Comparison of ENCODE assay signal across 9 cellular contexts in the genomic region with DNA sequence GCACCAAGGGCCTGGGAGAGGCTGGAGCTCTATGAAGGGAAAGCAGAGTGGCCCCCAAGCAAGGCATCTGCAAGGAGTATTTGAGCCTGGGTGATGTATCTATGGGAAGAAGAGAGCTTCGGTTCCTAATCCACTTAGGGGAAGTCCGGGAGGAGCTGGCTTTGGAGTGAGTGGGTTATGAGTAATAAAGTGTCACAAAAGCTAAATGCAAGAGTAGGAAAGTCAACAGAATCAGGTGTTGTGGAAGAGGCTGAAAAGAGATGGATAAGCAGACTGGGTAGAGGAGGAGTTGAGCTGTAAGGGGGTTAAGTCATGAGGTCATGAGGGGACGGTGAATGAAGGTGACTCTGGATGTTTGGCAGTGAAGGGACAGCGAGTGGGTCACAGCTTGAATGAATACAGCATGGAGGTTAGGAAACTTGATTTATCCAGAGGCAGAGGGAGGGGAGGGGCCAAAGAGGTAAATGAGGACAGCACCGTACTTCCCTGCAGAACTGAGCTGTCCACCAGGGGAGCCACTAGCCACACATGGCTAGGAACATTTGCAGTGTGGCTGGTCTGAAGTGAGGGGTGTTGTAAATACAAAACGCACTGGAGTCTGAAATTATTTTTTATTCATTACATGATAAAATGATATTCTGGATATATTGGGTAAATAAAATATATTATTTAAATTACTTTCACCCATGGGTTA.
DNase-seq lines count a peak whose midpoint lies in the region; ATAC-seq and TF ChIP-seq lines count a peak whose summit lies in the region.
"Had no signal": no experiment of that assay in that cellular context is flagged by ENCODE, and none has a peak within 500 bp of the region (broad histone marks: within the 10 kb centered on the region; RNA-seq: fewer than 3 reads in every experiment).

No MANE protein-coding gene starts in this region.

- intact Hi-C loops in left colon (cut with DNase I, micrococcal nuclease) = no loop called here

- no peaks in the 10 kb centered on the region for H3K9me3 ChIP-seq in BE2C

- in situ Hi-C loops in astrocyte of the spinal cord (cut with HindIII; ENCODE audit: low sequenced_read_pairs) = no loop called here

- H3K27me3 ChIP-seq in BE2C = no peaks in the 10 kb centered on the region

- no peaks in the 10 kb centered on the region for H3K36me3 ChIP-seq in BE2C

- no peak overlapping the region for H3K4me3 ChIP-seq in BE2C (ENCODE audit: low read depth, low read length)
- H3K4me3 ChIP-seq in astrocyte of the spinal cord (ENCODE audit: low read depth, low read length) = no peak overlapping the region

- DNase-seq in BE2C (peak; percentile 43), HuH-7.5 (ENCODE audit: low spot score) (peak; percentile 62), astrocyte of the spinal cord (ENCODE audit: low read depth, low spot score) (no peak), left colon (peak in 1 of 2 donors; percentile 39), NCI-H1105 treated with DMSO at 0.1 percent for 48 hours (lab: John Stamatoyannopoulos, UW) (no peak)
- no peak for DNase-seq in central memory CD4-positive, alpha-beta T cell
- DNase-seq: NCI-H446 treated with DMSO at 0.1 percent for 48 hours had no signal

- ATAC-seq in left colon (peak; percentile 87), GM21529 (IDR thresholded peaks at IDR 0.05; ENCODE audit: unreplicated experiment) (no peak), HG03469 (IDR thresholded peaks at IDR 0.05; ENCODE audit: unreplicated experiment) (no peak)

- peak; percentile 72 for TF ChIP-seq CTCF in BE2C (IDR thresholded peaks at IDR 0.05; ENCODE audit: low read depth, low read length)
- peak; percentile 55 for TF ChIP-seq CTCF in astrocyte of the spinal cord (IDR thresholded peaks at IDR 0.05; ENCODE audit: low read depth, low read length)

- no peaks in the 10 kb centered on the region for H3K4me1 ChIP-seq in BE2C

Comparison
In these comparisons a context has a peak if more than half of its experiments do, and no peak if none do; other contexts are left out.
1. DNase-seq: peak in BE2C (single experiment) and HuH-7.5 (single experiment); none in astrocyte of the spinal cord (single experiment), NCI-H1105 treated with DMSO at 0.1 percent for 48 hours (single experiment) and central memory CD4-positive, alpha-beta T cell (single experiment).